ENCODE assay signal across 9 cellular contexts in genomic region chr7:134140889-134141867, GRCh38. TPM values are rescaled to one million over a fixed set of nuclear protein-coding genes. Genes with fewer than 3 reads are reported as not detected.
A peak's percentile ranks its signal among the peaks of the same experiment; 100 is the strongest.
DNase-seq lines count a peak whose midpoint lies in the region; ATAC-seq and TF ChIP-seq lines count a peak whose summit lies in the region.
"Had no signal": no experiment of that assay in that cellular context is flagged by ENCODE, and none has a peak within 500 bp of the region (broad histone marks: within the 10 kb centered on the region; RNA-seq: fewer than 3 reads in every experiment).

No MANE protein-coding gene starts in this region.

- H3K27ac ChIP-seq in Peyer's patch (no peak overlapping the region), gastroesophageal sphincter (no peak overlapping the region), osteoblast (ENCODE audit: low read depth, low read length) (no peak overlapping the region), vagina (no peak overlapping the region)
- H3K27ac ChIP-seq: SK-N-MC had no signal

- DNase-seq in AG20443 (ENCODE audit: low spot score) = peak; percentile 92
- DNase-seq in Peyer's patch = peak; percentile 45 to 78 (median 73)
- DNase-seq in activated naive CD4-positive, alpha-beta T cell (lab: John Stamatoyannopoulos, UW) = peak in 3 of 4 experiments; percentile 10 to 13 (median 10)
- DNase-seq in osteoblast (ENCODE audit: insufficient read length, low spot score, missing footprints) = peak; percentile 88
- DNase-seq in vagina (ENCODE audit: extremely low spot score in 2 of 2) = no peak

- TF ChIP-seq POLR2A in Peyer's patch (IDR thresholded peaks at IDR 0.05) (no peak), gastroesophageal sphincter (IDR thresholded peaks at IDR 0.05) (no peak), vagina (IDR thresholded peaks at IDR 0.05) (no peak)

- peak overlapping the region; percentile 38 for H2AFZ ChIP-seq in osteoblast (ENCODE audit: low read length)

- TF ChIP-seq EP300 in gastroesophageal sphincter (IDR thresholded peaks at IDR 0.05) = no peak

- intact Hi-C loops in vagina (cut with DNase I) = no loop called here

- H3K9me3 ChIP-seq in Peyer's patch = no peaks in the 10 kb centered on the region
- no peaks in the 10 kb centered on the region for H3K9me3 ChIP-seq in gastroesophageal sphincter
- H3K9me3 ChIP-seq in osteoblast (ENCODE audit: low read depth, low read length) = no peaks in the 10 kb centered on the region
- no peaks in the 10 kb centered on the region for H3K9me3 ChIP-seq in vagina

- H3K36me3 ChIP-seq in Peyer's patch (no peaks in the 10 kb centered on the region), gastroesophageal sphincter (no peaks in the 10 kb centered on the region), osteoblast (ENCODE audit: insufficient read depth, low read length) (no peaks in the 10 kb centered on the region), vagina (no peaks in the 10 kb centered on the region)

- H3K4me3 ChIP-seq in Peyer's patch (no peak overlapping the region), gastroesophageal sphincter (no peak overlapping the region), osteoblast (ENCODE audit: insufficient read depth, low read length) (no peak overlapping the region), vagina (no peak overlapping the region)
- H3K4me3 ChIP-seq: SK-N-MC had no signal

- no peaks in the 10 kb centered on the region for H3K27me3 ChIP-seq in Peyer's patch
- H3K27me3 ChIP-seq in gastroesophageal sphincter = no peaks in the 10 kb centered on the region
- peaks cover 4% of the 10 kb centered on the region for H3K27me3 ChIP-seq in osteoblast (ENCODE audit: insufficient read depth, low read length)
- H3K27me3 ChIP-seq in vagina = no peaks in the 10 kb centered on the region

- H3K4me2 ChIP-seq in osteoblast (ENCODE audit: insufficient read depth, low read length) = peak overlapping the region; percentile 40

- H3K79me2 ChIP-seq in osteoblast (ENCODE audit: insufficient read depth, low read length) = no peaks in the 10 kb centered on the region

- no peaks in the 10 kb centered on the region for H4K20me1 ChIP-seq in osteoblast (ENCODE audit: insufficient read depth, low read length)

- TF ChIP-seq CTCF in Peyer's patch (IDR thresholded peaks at IDR 0.05) (peak; percentile 52 to 78 (median 65)), gastroesophageal sphincter (IDR thresholded peaks at IDR 0.05) (peak; percentile 65 to 89 (median 73)), osteoblast (IDR thresholded peaks at IDR 0.05; ENCODE audit: extremely low read depth, low read depth, low read length) (peak; percentile 93), vagina (IDR thresholded peaks at IDR 0.05) (peak; percentile 37 to 74 (median 53))

- peak; percentile 85 for ATAC-seq in GM18511 (IDR thresholded peaks at IDR 0.05; ENCODE audit: unreplicated experiment)
- peak; percentile 74 for ATAC-seq in HG03108 (IDR thresholded peaks at IDR 0.05; ENCODE audit: unreplicated experiment)
- ATAC-seq in gastroesophageal sphincter = peak; percentile 51

- H3K4me1 ChIP-seq in Peyer's patch (no peaks in the 10 kb centered on the region), gastroesophageal sphincter (no peaks in the 10 kb centered on the region), osteoblast (ENCODE audit: insufficient read depth, low read length) (no peaks in the 10 kb centered on the region), vagina (no peaks in the 10 kb centered on the region)

- whole genome bisulfite sequencing in gastroesophageal sphincter (ENCODE audit: low coverage in 1 of 2), 2 donors = 62 to 71% methylated on average over 11 to 12 of the region's 18 CpGs

RNA-seq across cellular contexts. Expression of gene LRGUK, which starts 14.0 kb away (rescaled TPM):
- total RNA-seq in Peyer's patch = 1 to 10 TPM in 2 of 4 donors, under 1 TPM in 2; 0.40 to 3.3 (median 1.0) TPM
- 1 to 10 TPM in 1 of 4 donors, under 1 TPM in 3; 0.07 to 1.0 (median 0.63) TPM for total RNA-seq in gastroesophageal sphincter
- total RNA-seq in osteoblast = 0.72 and 0.88 TPM in 2 replicates
- 2.9 TPM for total RNA-seq in vagina

Comparison
In these comparisons a context has a peak if more than half of its experiments do, and no peak if none do; other contexts are left out.
1. DNase-seq: peak in AG20443 (single experiment), Peyer's patch (3 of 3), activated naive CD4-positive, alpha-beta T cell (3 of 4) and osteoblast (single experiment); none in vagina (0 of 2).
2. Peak in every context shown above with its lines, with median percentiles within 50 percentile points of each other: ATAC-seq and CTCF ChIP-seq.